Comparison of ENCODE assay signal across 1 cellular context in genomic region chr3:13012228-13012691, GRCh38.
TF ChIP-seq lines count a peak whose summit lies in the region.

No MANE protein-coding gene starts in this region.

TF ChIP-seq in GM12878, 131 proteins besides CTCF, POLR2A, EP300 and RAD21 (continued from another document and continues in another):
- 0 out of 2 replicates have a peak, but pooled peaks have one; percentile 18 for TF ChIP-seq TBL1XR1 (IDR thresholded peaks at IDR 0.05; ENCODE audit: low read depth, low read length)
- peak; percentile 72; the same call in 1 of the 2 replicates for TF ChIP-seq DPF2 (IDR thresholded peaks at IDR 0.05)
- peak; percentile 79 for TF ChIP-seq SMAD1 (IDR thresholded peaks at IDR 0.05; ENCODE audit: low read depth, partially characterized antibody)
- TF ChIP-seq RB1 (IDR thresholded peaks at IDR 0.05; ENCODE audit: borderline replicate concordance), result no peak
- no peak for TF ChIP-seq E2F4 (IDR thresholded peaks at IDR 0.05; ENCODE audit: low read depth, low read length)
- TF ChIP-seq YY1 (IDR thresholded peaks at IDR 0.05; ENCODE audit: low read depth, low read length), result no peak; the same call in 1 of the 2 replicates
- no peak for TF ChIP-seq IRF3 (IDR thresholded peaks at IDR 0.05)
- no peak for TF ChIP-seq NR2C1 (IDR thresholded peaks at IDR 0.05)
- no peak for TF ChIP-seq NFIC (IDR thresholded peaks at IDR 0.05; ENCODE audit: low read depth, low read length)
- no peak for TF ChIP-seq PRDM15 (CRISPR knock-in tag; IDR thresholded peaks at IDR 0.05)
- TF ChIP-seq FOS (IDR thresholded peaks at IDR 0.05; ENCODE audit: borderline replicate concordance, extremely low read depth, insufficient read length), result no peak
- TF ChIP-seq BCLAF1 (IDR thresholded peaks at IDR 0.05), result no peak
- TF ChIP-seq BCL3 (IDR thresholded peaks at IDR 0.05; ENCODE audit: borderline replicate concordance, insufficient read depth, low read depth, low read length, poor library complexity, severe bottlenecking), result no peak
- TF ChIP-seq ASH2L (IDR thresholded peaks at IDR 0.05; ENCODE audit: borderline replicate concordance, low read depth), result no peak
- no peak for TF ChIP-seq ZBTB11 (CRISPR knock-in tag; IDR thresholded peaks at IDR 0.05)
- peak; percentile 54; the same call in 1 of the 2 replicates for TF ChIP-seq CREM (IDR thresholded peaks at IDR 0.05; ENCODE audit: low read depth)
- no peak for TF ChIP-seq HCFC1 (IDR thresholded peaks at IDR 0.05; ENCODE audit: low read length)
- no peak for TF ChIP-seq NFXL1 (IDR thresholded peaks at IDR 0.05; ENCODE audit: borderline replicate concordance)
- TF ChIP-seq ESRRA (IDR thresholded peaks at IDR 0.05; ENCODE audit: low read length), result peak; percentile 64; the same call in 1 of the 2 replicates
- TF ChIP-seq SP1 (IDR thresholded peaks at IDR 0.05; ENCODE audit: low read depth, low read length), result no peak
- peak; percentile 68; the same call in 1 of the 2 replicates for TF ChIP-seq TCF3 (IDR thresholded peaks at IDR 0.05; ENCODE audit: borderline replicate concordance, insufficient read depth, low read depth, low read length)
- TF ChIP-seq CEBPZ (IDR thresholded peaks at IDR 0.05; ENCODE audit: low read depth, low read length), result no peak
- no peak for TF ChIP-seq NKRF (conservative IDR thresholded peaks at IDR 0.05)
- 0 out of 2 replicates have a peak, but pooled peaks have one; percentile 19 for TF ChIP-seq BACH1 (IDR thresholded peaks at IDR 0.05; ENCODE audit: borderline replicate concordance)
- no peak for TF ChIP-seq ZZZ3 (IDR thresholded peaks at IDR 0.05; ENCODE audit: control insufficient read depth, insufficient read length, low read depth)
- TF ChIP-seq, protein P1, sequence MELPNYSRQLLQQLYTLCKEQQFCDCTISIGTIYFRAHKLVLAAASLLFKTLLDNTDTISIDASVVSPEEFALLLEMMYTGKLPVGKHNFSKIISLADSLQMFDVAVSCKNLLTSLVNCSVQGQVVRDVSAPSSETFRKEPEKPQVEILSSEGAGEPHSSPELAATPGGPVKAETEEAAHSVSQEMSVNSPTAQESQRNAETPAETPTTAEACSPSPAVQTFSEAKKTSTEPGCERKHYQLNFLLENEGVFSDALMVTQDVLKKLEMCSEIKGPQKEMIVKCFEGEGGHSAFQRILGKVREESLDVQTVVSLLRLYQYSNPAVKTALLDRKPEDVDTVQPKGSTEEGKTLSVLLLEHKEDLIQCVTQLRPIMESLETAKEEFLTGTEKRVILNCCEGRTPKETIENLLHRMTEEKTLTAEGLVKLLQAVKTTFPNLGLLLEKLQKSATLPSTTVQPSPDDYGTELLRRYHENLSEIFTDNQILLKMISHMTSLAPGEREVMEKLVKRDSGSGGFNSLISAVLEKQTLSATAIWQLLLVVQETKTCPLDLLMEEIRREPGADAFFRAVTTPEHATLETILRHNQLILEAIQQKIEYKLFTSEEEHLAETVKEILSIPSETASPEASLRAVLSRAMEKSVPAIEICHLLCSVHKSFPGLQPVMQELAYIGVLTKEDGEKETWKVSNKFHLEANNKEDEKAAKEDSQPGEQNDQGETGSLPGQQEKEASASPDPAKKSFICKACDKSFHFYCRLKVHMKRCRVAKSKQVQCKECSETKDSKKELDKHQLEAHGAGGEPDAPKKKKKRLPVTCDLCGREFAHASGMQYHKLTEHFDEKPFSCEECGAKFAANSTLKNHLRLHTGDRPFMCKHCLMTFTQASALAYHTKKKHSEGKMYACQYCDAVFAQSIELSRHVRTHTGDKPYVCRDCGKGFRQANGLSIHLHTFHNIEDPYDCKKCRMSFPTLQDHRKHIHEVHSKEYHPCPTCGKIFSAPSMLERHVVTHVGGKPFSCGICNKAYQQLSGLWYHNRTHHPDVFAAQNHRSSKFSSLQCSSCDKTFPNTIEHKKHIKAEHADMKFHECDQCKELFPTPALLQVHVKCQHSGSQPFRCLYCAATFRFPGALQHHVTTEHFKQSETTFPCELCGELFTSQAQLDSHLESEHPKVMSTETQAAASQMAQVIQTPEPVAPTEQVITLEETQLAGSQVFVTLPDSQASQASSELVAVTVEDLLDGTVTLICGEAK (IDR thresholded peaks at IDR 0.05; ENCODE audit: borderline replicate concordance), result no peak; the same call in 1 of the 2 replicates
